28 cellular contexts compared by ENCODE assay signal in the genomic region with DNA sequence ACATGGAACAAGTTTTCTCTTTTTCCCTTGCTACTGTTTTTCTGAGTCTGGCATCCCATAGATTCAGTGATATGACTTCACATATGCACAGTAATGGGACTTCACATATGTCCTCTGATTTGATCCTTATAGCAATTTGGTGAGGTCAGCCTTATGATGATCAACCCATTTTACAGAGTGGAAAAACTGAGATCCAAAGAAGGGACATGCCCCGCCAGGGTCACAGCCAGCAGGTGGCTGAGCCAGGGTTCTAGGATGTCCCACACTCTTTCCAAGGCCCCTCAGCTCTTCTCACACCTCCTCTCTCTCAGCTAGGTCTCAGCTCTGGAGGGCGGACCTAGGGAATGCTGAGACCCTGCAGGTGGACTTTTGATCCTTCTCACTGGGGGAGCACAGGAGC.
"Had no signal": no experiment of that assay in that cellular context is flagged by ENCODE, and none has a peak within 500 bp of the region (broad histone marks: within the 10 kb centered on the region; RNA-seq: fewer than 3 reads in every experiment).

No MANE protein-coding gene starts in this region.

- ATAC-seq: stimulated activated memory B cell treated with anti-CD40 and anti-IgM and Interleukin-4, amounts not matched to agents 10 μg/mL and 1 μg/mL and 100 μg/mL, for 72 hours; stimulated activated naive B cell treated with anti-CD40 and anti-IgM and Interleukin-4, amounts not matched to agents 10 μg/mL and 1 μg/mL and 100 μg/mL, for 72 hours; stimulated activated naive CD8-positive, alpha-beta T cell treated with anti-CD3 and anti-CD28 coated beads, Interleukin-15, Interleukin-2, amounts not matched to agents 100 U/mL and 50 U/mL, for 24 hours had no signal

- FAIRE-seq: urothelium cell line had no signal

- H3K27ac Mint-ChIP-seq: stimulated activated effector memory CD8-positive, alpha-beta T cell treated with anti-CD3 and anti-CD28 coated beads, Interleukin-12 subunit alpha, Interleukin-12 subunit beta, amount 100 ng/mL, for 72 hours; stimulated activated memory B cell treated with anti-CD40 and anti-IgM and Interleukin-4, amounts not matched to agents 10 μg/mL and 1 μg/mL and 100 μg/mL, for 72 hours; stimulated activated naive B cell treated with anti-CD40 and anti-IgM and Interleukin-4, amounts not matched to agents 10 μg/mL and 1 μg/mL and 100 μg/mL, for 72 hours; stimulated activated naive CD8-positive, alpha-beta T cell treated with anti-CD3 and anti-CD28 coated beads, Interleukin-15, amount 100 ng/mL, for 72 hours; stimulated activated naive CD8-positive, alpha-beta T cell treated with anti-CD3 and anti-CD28 coated beads, Interleukin-15, Interleukin-2, amounts not matched to agents 100 ng/mL and 50 ng/mL, for 24 hours; type B pancreatic cell had no signal

- H3K27ac ChIP-seq: suprapubic skin, testis, thoracic aorta, tibial artery, upper lobe of left lung, upper lobe of right lung, vagina had no signal

- DNase-seq: stimulated activated CD4-positive, alpha-beta T cell treated with anti-CD3 and anti-CD28 coated beads, Interleukin-2, amount 100 ng/mL, for 24 hours; stimulated activated CD4-positive, alpha-beta T cell treated with anti-CD3 and anti-CD28 coated beads, Interleukin-2, amount 100 ng/mL, for 48 hours; stimulated activated CD4-positive, alpha-beta T cell treated with anti-CD3 and anti-CD28 coated beads, Interleukin-4, amount 100 ng/mL, for 1 hour; stimulated activated CD4-positive, alpha-beta T cell treated with anti-CD3 and anti-CD28 coated beads, Interleukin-4, amount 100 ng/mL, for 24 hours; stimulated activated CD4-positive, alpha-beta T cell treated with anti-CD3 and anti-CD28 coated beads, Interleukin-4, amount 100 ng/mL, for 4 hours; stimulated activated CD8-positive, alpha-beta memory T cell treated with anti-CD3 and anti-CD28 coated beads, Interleukin-4, amount 100 ng/mL, for 48 hours; stimulated activated naive B cell treated with anti-CD40 and anti-IgM and Interleukin-4, amounts not matched to agents 10 μg/mL and 1 μg/mL and 100 μg/mL, for 72 hours; stimulated activated naive CD4-positive, alpha-beta T cell; stimulated activated naive CD4-positive, alpha-beta T cell treated with Interleukin-2 at 50 U/mL for 16 hours; stimulated activated naive CD8-positive, alpha-beta T cell treated with anti-CD3 and anti-CD28 coated beads, Interleukin-15, amount 100 ng/mL, for 72 hours; stimulated activated naive CD8-positive, alpha-beta T cell treated with anti-CD3 and anti-CD28 coated beads, Interleukin-15, Interleukin-2, amounts not matched to agents 100 U/mL and 50 U/mL, for 24 hours; stomach; substantia nigra; transverse colon; trophoblast cell; upper lobe of left lung; upper lobe of right lung had no signal

- H3K4me1 Mint-ChIP-seq: stimulated activated effector memory CD8-positive, alpha-beta T cell treated with anti-CD3 and anti-CD28 coated beads, Interleukin-12 subunit alpha, Interleukin-12 subunit beta, amount 100 ng/mL, for 72 hours had no signal

- H3K4me3 Mint-ChIP-seq: stimulated activated effector memory CD8-positive, alpha-beta T cell treated with anti-CD3 and anti-CD28 coated beads, Interleukin-12 subunit alpha, Interleukin-12 subunit beta, amount 100 ng/mL, for 72 hours; stimulated activated memory B cell treated with anti-CD40 and anti-IgM and Interleukin-4, amounts not matched to agents 10 μg/mL and 1 μg/mL and 100 μg/mL, for 72 hours; stimulated activated naive CD8-positive, alpha-beta T cell treated with anti-CD3 and anti-CD28 coated beads, Interleukin-15, amount 100 ng/mL, for 72 hours; stimulated activated naive CD8-positive, alpha-beta T cell treated with anti-CD3 and anti-CD28 coated beads, Interleukin-15, Interleukin-2, amounts not matched to agents 100 ng/mL and 50 ng/mL, for 24 hours; type B pancreatic cell had no signal

- H3K9me3 Mint-ChIP-seq: stimulated activated effector memory CD8-positive, alpha-beta T cell treated with anti-CD3 and anti-CD28 coated beads, Interleukin-12 subunit alpha, Interleukin-12 subunit beta, amount 100 ng/mL, for 72 hours; stimulated activated memory B cell treated with anti-CD40 and anti-IgM and Interleukin-4, amounts not matched to agents 10 μg/mL and 1 μg/mL and 100 μg/mL, for 72 hours; stimulated activated naive B cell treated with anti-CD40 and anti-IgM and Interleukin-4, amounts not matched to agents 10 μg/mL and 1 μg/mL and 100 μg/mL, for 72 hours; stimulated activated naive CD8-positive, alpha-beta T cell treated with anti-CD3 and anti-CD28 coated beads, Interleukin-15, amount 100 ng/mL, for 72 hours; stimulated activated naive CD8-positive, alpha-beta T cell treated with anti-CD3 and anti-CD28 coated beads, Interleukin-15, Interleukin-2, amounts not matched to agents 100 ng/mL and 50 ng/mL, for 24 hours; type B pancreatic cell had no signal

- H3K36me3 ChIP-seq: stomach, suprapubic skin, thoracic aorta, tibial artery, tibial nerve, transverse colon, upper lobe of left lung, upper lobe of right lung, vagina had no signal

- H3K27me3 ChIP-seq: testis, transverse colon, upper lobe of left lung, upper lobe of right lung, vagina had no signal

- H3K4me1 ChIP-seq: tibial artery had no signal

- H3K9me3 ChIP-seq: stomach, suprapubic skin, testis, thoracic aorta, tibial artery, tibial nerve, transverse colon, upper lobe of left lung, upper lobe of right lung, vagina had no signal

- H3K36me3 Mint-ChIP-seq: stimulated activated effector memory CD8-positive, alpha-beta T cell treated with anti-CD3 and anti-CD28 coated beads, Interleukin-12 subunit alpha, Interleukin-12 subunit beta, amount 100 ng/mL, for 72 hours; stimulated activated memory B cell treated with anti-CD40 and anti-IgM and Interleukin-4, amounts not matched to agents 10 μg/mL and 1 μg/mL and 100 μg/mL, for 72 hours; stimulated activated naive B cell treated with anti-CD40 and anti-IgM and Interleukin-4, amounts not matched to agents 10 μg/mL and 1 μg/mL and 100 μg/mL, for 72 hours; type B pancreatic cell had no signal

- H3K4me3 ChIP-seq: suprapubic skin, testis, thoracic aorta, tibial artery, tibial nerve, transverse colon, upper lobe of left lung, upper lobe of right lung had no signal
